Comparison of ENCODE assay signal across 1 cellular context in the genomic region with DNA sequence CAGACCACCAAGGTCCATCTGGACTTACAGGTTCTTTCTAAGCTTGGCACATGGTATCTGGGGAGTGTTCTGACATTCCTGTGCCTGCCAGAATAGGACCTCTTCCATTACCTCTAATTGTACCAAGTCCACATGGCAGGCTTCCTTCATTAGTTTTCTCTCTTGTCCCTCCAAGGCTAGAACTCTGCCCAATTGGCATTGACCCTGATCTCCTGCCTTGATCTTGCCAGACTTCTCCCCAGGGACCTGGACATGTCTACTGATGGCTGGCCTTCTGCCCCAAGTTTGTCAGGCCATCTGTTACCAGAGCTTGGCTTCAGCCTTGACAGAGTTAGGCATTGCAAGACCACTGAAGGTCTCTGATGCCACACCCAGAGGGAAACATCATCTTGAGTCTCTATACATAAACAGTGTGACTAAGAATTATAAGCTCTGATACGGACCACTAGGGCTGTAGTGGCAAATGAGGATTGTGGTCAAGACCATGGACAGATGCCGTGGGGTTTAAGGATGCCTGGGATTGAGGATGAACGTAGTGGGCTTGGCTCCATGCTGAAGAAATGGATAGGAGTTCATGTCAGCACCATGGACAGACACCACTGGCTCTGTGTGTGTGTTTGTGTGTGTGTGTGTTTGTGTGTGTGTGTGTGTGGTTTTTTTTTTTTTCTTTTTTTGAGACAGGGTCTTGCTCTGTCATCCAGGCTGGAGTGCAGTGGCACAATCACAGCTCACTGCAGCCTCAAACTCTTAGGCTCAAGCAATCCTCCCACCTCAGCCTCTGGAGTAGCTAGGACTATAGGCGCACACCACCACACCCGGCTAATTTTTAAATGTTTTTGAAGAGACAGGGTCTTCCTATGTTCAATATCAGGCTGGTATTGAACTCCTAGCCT.
TF ChIP-seq lines count a peak whose summit lies in the region.

No MANE protein-coding gene starts in this region.

TF ChIP-seq in neural cell, 6 proteins besides CTCF, POLR2A, EP300 and RAD21:
- TF ChIP-seq TAF1 (IDR thresholded peaks at IDR 0.05; ENCODE audit: low read depth) (no peak), POLR2AphosphoS5 (IDR thresholded peaks at IDR 0.05) (no peak), SMC3 (conservative IDR thresholded peaks at IDR 0.05; ENCODE audit: poor library complexity) (no peak), EZH2 (IDR thresholded peaks at IDR 0.05; ENCODE audit: borderline replicate concordance, insufficient read depth, low read length, poor library complexity, severe bottlenecking) (no peak)
- TF ChIP-seq, protein P1, sequence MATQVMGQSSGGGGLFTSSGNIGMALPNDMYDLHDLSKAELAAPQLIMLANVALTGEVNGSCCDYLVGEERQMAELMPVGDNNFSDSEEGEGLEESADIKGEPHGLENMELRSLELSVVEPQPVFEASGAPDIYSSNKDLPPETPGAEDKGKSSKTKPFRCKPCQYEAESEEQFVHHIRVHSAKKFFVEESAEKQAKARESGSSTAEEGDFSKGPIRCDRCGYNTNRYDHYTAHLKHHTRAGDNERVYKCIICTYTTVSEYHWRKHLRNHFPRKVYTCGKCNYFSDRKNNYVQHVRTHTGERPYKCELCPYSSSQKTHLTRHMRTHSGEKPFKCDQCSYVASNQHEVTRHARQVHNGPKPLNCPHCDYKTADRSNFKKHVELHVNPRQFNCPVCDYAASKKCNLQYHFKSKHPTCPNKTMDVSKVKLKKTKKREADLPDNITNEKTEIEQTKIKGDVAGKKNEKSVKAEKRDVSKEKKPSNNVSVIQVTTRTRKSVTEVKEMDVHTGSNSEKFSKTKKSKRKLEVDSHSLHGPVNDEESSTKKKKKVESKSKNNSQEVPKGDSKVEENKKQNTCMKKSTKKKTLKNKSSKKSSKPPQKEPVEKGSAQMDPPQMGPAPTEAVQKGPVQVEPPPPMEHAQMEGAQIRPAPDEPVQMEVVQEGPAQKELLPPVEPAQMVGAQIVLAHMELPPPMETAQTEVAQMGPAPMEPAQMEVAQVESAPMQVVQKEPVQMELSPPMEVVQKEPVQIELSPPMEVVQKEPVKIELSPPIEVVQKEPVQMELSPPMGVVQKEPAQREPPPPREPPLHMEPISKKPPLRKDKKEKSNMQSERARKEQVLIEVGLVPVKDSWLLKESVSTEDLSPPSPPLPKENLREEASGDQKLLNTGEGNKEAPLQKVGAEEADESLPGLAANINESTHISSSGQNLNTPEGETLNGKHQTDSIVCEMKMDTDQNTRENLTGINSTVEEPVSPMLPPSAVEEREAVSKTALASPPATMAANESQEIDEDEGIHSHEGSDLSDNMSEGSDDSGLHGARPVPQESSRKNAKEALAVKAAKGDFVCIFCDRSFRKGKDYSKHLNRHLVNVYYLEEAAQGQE (IDR thresholded peaks at IDR 0.05; ENCODE audit: borderline replicate concordance), result peak; percentile 28
